23 cellular contexts compared by ENCODE assay signal in genomic region chr10:32349199-32349585, GRCh38. TPM values are rescaled to one million over a fixed set of nuclear protein-coding genes. Genes with fewer than 3 reads are reported as not detected.
DNase-seq lines count a peak whose midpoint lies in the region; ATAC-seq and TF ChIP-seq lines count a peak whose summit lies in the region.
"Had no signal": no experiment of that assay in that cellular context is flagged by ENCODE, and none has a peak within 500 bp of the region (broad histone marks: within the 10 kb centered on the region; RNA-seq: fewer than 3 reads in every experiment).

No MANE protein-coding gene starts in this region.

- no peak for DNase-seq in CD4-positive, alpha-beta T cell
- DNase-seq in stimulated activated effector memory CD8-positive, alpha-beta T cell treated with anti-CD3 and anti-CD28 coated beads, Interleukin-12 subunit alpha, Interleukin-12 subunit beta, amount 100 ng/mL, for 72 hours (ENCODE audit: low spot score in 2 of 2), result no peak
- DNase-seq in tibial artery (no peak), UCSD-AML1 (lab: John Stamatoyannopoulos, UW; ENCODE audit: unreplicated experiment) (no peak)
- no peak for DNase-seq in activated CD4-positive, alpha-beta T cell treated with anti-CD3 and anti-CD28 coated beads, Interleukin-2, amount 10 ng/mL, durations not matched to agents 7 days and 5 days
- DNase-seq: activated CD4-positive, alpha-beta T cell treated with anti-CD3 and anti-CD28 coated beads for 36 hours; activated CD8-positive, alpha-beta memory T cell treated with anti-CD3 and anti-CD28 coated beads for 24 hours; amniotic stem cell; GF-D8; islet precursor cell; left ventricle myocardium superior; naive thymus-derived CD8-positive, alpha-beta T cell; NCI-H1105 treated with DMSO at 0.1 percent for 48 hours; NCI-H2029 treated with DMSO at 0.1 percent for 48 hours; NCI-H2227 treated with DMSO at 0.1 percent for 48 hours; RPMI8226; uterus had no signal

- peaks cover 63% of the 10 kb centered on the region for H3K4me1 ChIP-seq in Loucy (ENCODE audit: insufficient read depth, low read length, poor library complexity, severe bottlenecking)
- H3K4me1 ChIP-seq in tibial artery, result peaks cover 0 to 68% (median 19%) of the 10 kb centered on the region in 4 donors

- TF ChIP-seq CTCF in CD4-positive, alpha-beta T cell (IDR thresholded peaks at IDR 0.05), result no peak
- TF ChIP-seq CTCF in Loucy (conservative IDR thresholded peaks at IDR 0.05; ENCODE audit: low read length) (no peak), brain (conservative IDR thresholded peaks at IDR 0.05) (no peak), tibial artery (IDR thresholded peaks at IDR 0.05) (no peak)

- CTCF ChIA-PET in CD4-positive, alpha-beta T cell (lab: Charles Lee), result interaction anchor here (0.6 kb wide), 1 partner anchor 83 kb away, joined by 4 read pairs; no protein-coding TSS in a partner anchor
- CTCF ChIA-PET in activated CD4-positive, alpha-beta T cell treated with anti-CD3 and anti-CD28 coated beads, Interleukin-2, amount 10 ng/mL, durations not matched to agents 7 days and 5 days (lab: Charles Lee), result interaction anchor here (1.3 to 1.5 kb wide), 2 partner anchors 18 to 103 kb away, joined by 3 read pairs; no protein-coding TSS in a partner anchor

- no peaks in the 10 kb centered on the region for H3K9me2 ChIP-seq in Loucy (replicated peaks; ENCODE audit: low read depth, low read length)

- no peaks in the 10 kb centered on the region for H3K9me3 ChIP-seq in CD4-positive, alpha-beta T cell (ENCODE audit: control insufficient read depth, low read length)
- H3K9me3 ChIP-seq in Loucy (ENCODE audit: insufficient read depth, low read depth, low read length) (no peaks in the 10 kb centered on the region), tibial artery (no peaks in the 10 kb centered on the region)
- H3K9me3 ChIP-seq: breast epithelium, SJSA1, uterus had no signal

- intact Hi-C loops in CD4-positive, alpha-beta T cell (cut with DNase I, micrococcal nuclease), result loop anchor here in 1 of 2 experiments (5.0 to 10.0 kb wide), 2 partner anchors 42 to 424 kb away; partner anchors contain the start of gene ARHGAP12
- intact Hi-C loops in tibial artery (cut with DNase I; ENCODE audit: low total_unique reads), result loop anchor here (5.0 to 10.0 kb wide), 2 partner anchors 92 to 294 kb away; partner anchors contain the start of gene KIF5B

- H3K36me3 Mint-ChIP-seq in CD4-positive, alpha-beta T cell (ENCODE audit: low read depth), result peaks cover 37% of the 10 kb centered on the region
- peaks cover 45% of the 10 kb centered on the region for H3K36me3 Mint-ChIP-seq in brain
- H3K36me3 Mint-ChIP-seq in stimulated activated effector memory CD8-positive, alpha-beta T cell treated with anti-CD3 and anti-CD28 coated beads, Interleukin-12 subunit alpha, Interleukin-12 subunit beta, amount 100 ng/mL, for 72 hours, result peaks cover 66% of the 10 kb centered on the region
- H3K36me3 Mint-ChIP-seq in activated CD4-positive, alpha-beta T cell treated with anti-CD3 and anti-CD28 coated beads, Interleukin-2, amount 10 ng/mL, durations not matched to agents 7 days and 5 days (ENCODE audit: low read depth), result peaks cover 45% of the 10 kb centered on the region

- no peaks in the 10 kb centered on the region for H3F3A ChIP-seq in Loucy (ENCODE audit: low read depth)

- H3K4me3 Mint-ChIP-seq in CD4-positive, alpha-beta T cell, result peak overlapping the region; percentile 66
- peak overlapping the region in 3 of 5 experiments; percentile 81 to 90 (median 82) for H3K4me3 Mint-ChIP-seq in brain
- no peak overlapping the region for H3K4me3 Mint-ChIP-seq in stimulated activated effector memory CD8-positive, alpha-beta T cell treated with anti-CD3 and anti-CD28 coated beads, Interleukin-12 subunit alpha, Interleukin-12 subunit beta, amount 100 ng/mL, for 72 hours
- H3K4me3 Mint-ChIP-seq in activated CD4-positive, alpha-beta T cell treated with anti-CD3 and anti-CD28 coated beads, Interleukin-2, amount 10 ng/mL, durations not matched to agents 7 days and 5 days, result no peak overlapping the region
- H3K4me3 Mint-ChIP-seq: T-helper 1 cell treated with Interleukin-12 subunit alpha and Interleukin-12 subunit beta and Interleukin-4 antibody, amounts not matched to agents 30 μg/mL and 1 μg/mL, for 36 hours had no signal

- peak overlapping the region; percentile 85 for H3K4me2 ChIP-seq in Loucy (ENCODE audit: low read depth, low read length, poor library complexity, severe bottlenecking)

- no peaks in the 10 kb centered on the region for H3K27me3 ChIP-seq in CD4-positive, alpha-beta T cell (ENCODE audit: control insufficient read depth, insufficient read depth, low read length)
- no peaks in the 10 kb centered on the region for H3K27me3 ChIP-seq in Loucy (ENCODE audit: insufficient read depth, low read length, poor library complexity, severe bottlenecking)
- no peaks in the 10 kb centered on the region for H3K27me3 ChIP-seq in tibial artery
- H3K27me3 ChIP-seq: breast epithelium, SJSA1, uterus had no signal

- no peak overlapping the region for H2AFZ ChIP-seq in Loucy (ENCODE audit: low read length)

- no peak overlapping the region for H3K9ac ChIP-seq in Loucy (ENCODE audit: low read depth, low read length, poor library complexity, severe bottlenecking)

- POLR2A ChIA-PET in CD4-positive, alpha-beta T cell (lab: Charles Lee), result interaction anchor here (0.9 to 8.0 kb wide), 4 partner anchors 9 to 96 kb away, joined by 3 to 93 read pairs (median 13); partner anchors contain the start of gene CCDC7
- POLR2A ChIA-PET in activated CD4-positive, alpha-beta T cell treated with anti-CD3 and anti-CD28 coated beads, Interleukin-2, amount 10 ng/mL, durations not matched to agents 7 days and 5 days (lab: Charles Lee), result no interaction called here

- no peak overlapping the region for H3K27ac ChIP-seq in CD4-positive, alpha-beta T cell (ENCODE audit: low read depth, low read length)
- H3K27ac ChIP-seq in tibial artery, result no peak overlapping the region
- H3K27ac ChIP-seq: SJSA1 had no signal

- no peaks in the 10 kb centered on the region for H3K27me3 Mint-ChIP-seq in CD4-positive, alpha-beta T cell
- H3K27me3 Mint-ChIP-seq in brain, result peaks cover 8% of the 10 kb centered on the region
- no peaks in the 10 kb centered on the region for H3K27me3 Mint-ChIP-seq in activated CD4-positive, alpha-beta T cell treated with anti-CD3 and anti-CD28 coated beads, Interleukin-2, amount 10 ng/mL, durations not matched to agents 7 days and 5 days
- H3K27me3 Mint-ChIP-seq: activated CD4-positive, alpha-beta T cell treated with anti-CD3 and anti-CD28 coated beads for 36 hours had no signal

- H3K27ac Mint-ChIP-seq in CD4-positive, alpha-beta T cell, result peak overlapping the region; percentile 100
- H3K27ac Mint-ChIP-seq in brain, result peak overlapping the region in 3 of 5 experiments; percentile 54 to 99 (median 85)
- H3K27ac Mint-ChIP-seq in stimulated activated effector memory CD8-positive, alpha-beta T cell treated with anti-CD3 and anti-CD28 coated beads, Interleukin-12 subunit alpha, Interleukin-12 subunit beta, amount 100 ng/mL, for 72 hours, result peak overlapping the region; percentile 62
- H3K27ac Mint-ChIP-seq in activated CD4-positive, alpha-beta T cell treated with anti-CD3 and anti-CD28 coated beads, Interleukin-2, amount 10 ng/mL, durations not matched to agents 7 days and 5 days, result no peak overlapping the region
- H3K27ac Mint-ChIP-seq: activated CD4-positive, alpha-beta T cell treated with anti-CD3 and anti-CD28 coated beads for 36 hours had no signal

- H3K4me3 ChIP-seq in Loucy (ENCODE audit: low read length, poor library complexity, severe bottlenecking) (no peak overlapping the region), tibial artery (no peak overlapping the region)
- H3K4me3 ChIP-seq: SJSA1, uterus had no signal

- H3K4me1 Mint-ChIP-seq in CD4-positive, alpha-beta T cell (ENCODE audit: low read depth), result peaks cover 82% of the 10 kb centered on the region
- peaks cover 64% of the 10 kb centered on the region for H3K4me1 Mint-ChIP-seq in brain
- peaks cover 50% of the 10 kb centered on the region for H3K4me1 Mint-ChIP-seq in stimulated activated effector memory CD8-positive, alpha-beta T cell treated with anti-CD3 and anti-CD28 coated beads, Interleukin-12 subunit alpha, Interleukin-12 subunit beta, amount 100 ng/mL, for 72 hours
- peaks cover 73% of the 10 kb centered on the region for H3K4me1 Mint-ChIP-seq in activated CD4-positive, alpha-beta T cell treated with anti-CD3 and anti-CD28 coated beads, Interleukin-2, amount 10 ng/mL, durations not matched to agents 7 days and 5 days

- H3K9me3 Mint-ChIP-seq in CD4-positive, alpha-beta T cell, result no peaks in the 10 kb centered on the region
- peaks cover 3 to 15% (median 8%) of the 10 kb centered on the region in 5 experiments for H3K9me3 Mint-ChIP-seq in brain
- no peaks in the 10 kb centered on the region for H3K9me3 Mint-ChIP-seq in stimulated activated effector memory CD8-positive, alpha-beta T cell treated with anti-CD3 and anti-CD28 coated beads, Interleukin-12 subunit alpha, Interleukin-12 subunit beta, amount 100 ng/mL, for 72 hours
- H3K9me3 Mint-ChIP-seq in activated CD4-positive, alpha-beta T cell treated with anti-CD3 and anti-CD28 coated beads, Interleukin-2, amount 10 ng/mL, durations not matched to agents 7 days and 5 days, result no peaks in the 10 kb centered on the region
- H3K9me3 Mint-ChIP-seq: mesothelial cell of epicardium; naive thymus-derived CD8-positive, alpha-beta T cell; T-helper 1 cell treated with Interleukin-12 subunit alpha and Interleukin-12 subunit beta and Interleukin-4 antibody, amounts not matched to agents 30 μg/mL and 1 μg/mL, for 36 hours had no signal

- H3K36me3 ChIP-seq in Loucy (ENCODE audit: insufficient read depth, low read length), result peaks cover 4% of the 10 kb centered on the region; the same call in 1 of the 2 replicates
- no peaks in the 10 kb centered on the region for H3K36me3 ChIP-seq in tibial artery
- H3K36me3 ChIP-seq: breast epithelium, uterus had no signal

- peaks cover 89% of the 10 kb centered on the region for H3K79me2 ChIP-seq in Loucy (ENCODE audit: insufficient read depth, low read length)

- no peak for ATAC-seq in CD4-positive, alpha-beta T cell (ENCODE audit: poor library complexity)
- no peak for ATAC-seq in stimulated activated effector memory CD8-positive, alpha-beta T cell treated with anti-CD3 and anti-CD28 coated beads, Interleukin-12 subunit alpha, Interleukin-12 subunit beta, amount 100 ng/mL, for 72 hours
- ATAC-seq: activated CD4-positive, alpha-beta T cell treated with anti-CD3 and anti-CD28 coated beads for 36 hours; left ventricle myocardium superior; naive thymus-derived CD8-positive, alpha-beta T cell had no signal

- peaks cover 37% of the 10 kb centered on the region for H4K20me1 ChIP-seq in Loucy (ENCODE audit: insufficient read depth, low read length, poor library complexity, severe bottlenecking)

RNA-seq across cellular contexts. Expression of gene EPC1, which starts 2.2 kb away (rescaled TPM):
- total RNA-seq in CD4-positive, alpha-beta T cell, result 100 to 1,000 TPM; 173 to 181 TPM
- 16.4 TPM for polyA plus RNA-seq in brain (ENCODE audit: insufficient read depth, low read depth, low replicate concordance)
- total RNA-seq in activated CD4-positive, alpha-beta T cell treated with anti-CD3 and anti-CD28 coated beads, Interleukin-2, amount 10 ng/mL, durations not matched to agents 7 days and 5 days, result 10 to 100 TPM; 47.6 to 54.2 TPM

Comparison
In these comparisons a context has a peak if more than half of its experiments do, and no peak if none do; other contexts are left out.
1. H3K4me3 Mint-ChIP-seq: peak in CD4-positive, alpha-beta T cell (single experiment) and brain (3 of 5); none in stimulated activated effector memory CD8-positive, alpha-beta T cell treated with anti-CD3 and anti-CD28 coated beads, Interleukin-12 subunit alpha, Interleukin-12 subunit beta, amount 100 ng/mL, for 72 hours (single experiment) and activated CD4-positive, alpha-beta T cell treated with anti-CD3 and anti-CD28 coated beads, Interleukin-2, amount 10 ng/mL, durations not matched to agents 7 days and 5 days (single experiment).